6 cellular contexts compared by ENCODE assay signal in genomic region chr20:56411287-56411686, GRCh38. TPM values are rescaled to one million over a fixed set of nuclear protein-coding genes. Genes with fewer than 3 reads are reported as not detected.
A peak's percentile ranks its signal among the peaks of the same experiment; 100 is the strongest.
DNase-seq lines count a peak whose midpoint lies in the region; ATAC-seq, FAIRE-seq and TF ChIP-seq lines count a peak whose summit lies in the region.
"Not testable (repeated sequence)": the region's sequence is repeated elsewhere in the genome, so short reads cannot be mapped to it uniquely, and the experiment has no call there.

No MANE protein-coding gene starts in this region.

- TF ChIP-seq EP300 in GM12878 (IDR thresholded peaks at IDR 0.05; ENCODE audit: borderline replicate concordance in 1 of 2, control insufficient read depth in 1 of 2, low read depth in 2 of 2, low read length in 2 of 2) = not testable (repeated sequence)

- H3K9me3 ChIP-seq in HEK293 (ENCODE audit: control insufficient read depth, insufficient read depth, low read depth, low read length); GM12878 (replicated peaks; ENCODE audit: control insufficient read depth, insufficient read depth, low read length); right atrium auricular region; thymus (ENCODE audit: control insufficient read depth): not testable (repeated sequence)

- not testable (repeated sequence) for DNase-seq in activated CD8-positive, alpha-beta T cell treated with anti-CD3 and anti-CD28 coated beads for 36 hours; GM12878 (ENCODE audit: low read depth, low spot score); right atrium auricular region (ENCODE audit: low spot score); natural killer cell treated with Interleukin-12 subunit alpha and Interleukin-12 subunit beta and Interleukin-15 and Interleukin-18, amount 100 ng/mL, for 72 hours (ENCODE audit: low spot score)

- RAD21 ChIA-PET in GM12878 (lab: Charles Lee; ENCODE audit: unreplicated experiment) = interaction anchor here (0.6 to 1.7 kb wide), 4 partner anchors 16 to 55 kb away, joined by 3 to 8 read pairs (median 6); partner anchors contain the start of genes AURKA and CSTF1

- FAIRE-seq in GM12878 (lab: Jason Lieb, UNC) = not testable (repeated sequence)

- intact Hi-C loops in activated CD8-positive, alpha-beta T cell treated with anti-CD3 and anti-CD28 coated beads for 36 hours (cut with micrococcal nuclease) = loop anchor here (5.0 kb wide), 1 partner anchor 56 kb away; the partner anchor contains the start of gene RTF2
- intact Hi-C loops in GM12878 (cut with micrococcal nuclease; ENCODE audit: unreplicated experiment) = not testable (repeated sequence)

- H3K27me3 ChIP-seq in GM12878 (replicated peaks in 1 of 2; ENCODE audit: control insufficient read depth in 2 of 2, insufficient read depth in 2 of 2, low read length in 1 of 2); right atrium auricular region; thymus (ENCODE audit: control insufficient read depth, insufficient read depth): not testable (repeated sequence)

- H3K4me3 ChIP-seq in HEK293 (ENCODE audit: low read depth, low read length); GM12878; right atrium auricular region; thymus (ENCODE audit: low read length): not testable (repeated sequence)

- CTCF ChIA-PET in HEK293 (lab: Yijun Ruan, JAX) = interaction anchor here (0.7 to 1.3 kb wide), 2 partner anchors 11 to 666 kb away, joined by 4 to 6 read pairs; no protein-coding TSS in a partner anchor
- CTCF ChIA-PET in activated CD8-positive, alpha-beta T cell treated with anti-CD3 and anti-CD28 coated beads for 36 hours (lab: Charles Lee) = interaction anchor here (0.9 to 3.3 kb wide), 10 partner anchors 8 to 69 kb away, joined by 3 to 17 read pairs (median 4); partner anchors contain the start of genes AURKA and CSTF1
- CTCF ChIA-PET in GM12878 (lab: Yijun Ruan, JAX) = interaction anchor here (0.9 to 1.8 kb wide), 2 partner anchors 14 to 17 kb away, joined by 3 to 13 read pairs; no protein-coding TSS in a partner anchor

- H3K4me1 Mint-ChIP-seq in activated CD8-positive, alpha-beta T cell treated with anti-CD3 and anti-CD28 coated beads for 36 hours (ENCODE audit: low read depth) = peaks cover 41% of the 10 kb centered on the region
- H3K4me1 Mint-ChIP-seq in natural killer cell treated with Interleukin-12 subunit alpha and Interleukin-12 subunit beta and Interleukin-15 and Interleukin-18, amount 100 ng/mL, for 72 hours (ENCODE audit: low read depth in 2 of 2) = peaks cover 38 to 44% of the 10 kb centered on the region in 2 donors

- TF ChIP-seq RAD21 in GM12878 (IDR thresholded peaks at IDR 0.05; ENCODE audit: insufficient read depth, low read depth, low read length) = not testable (repeated sequence)

- H3K27ac ChIP-seq in HEK293 (ENCODE audit: extremely low read depth, low read depth, low read length); GM12878 (ENCODE audit: control insufficient read depth, insufficient read depth): not testable (repeated sequence)
- H3K27ac ChIP-seq in right atrium auricular region = peak overlapping the region; percentile 43 to 51
- peak overlapping the region; percentile 87 for H3K27ac ChIP-seq in thymus (ENCODE audit: low read depth)

- H3K4me2 ChIP-seq in GM12878 (ENCODE audit: control insufficient read depth, insufficient read depth) = peak overlapping the region; percentile 69; the same call in 1 of the 2 replicates

- H3K79me2 ChIP-seq in GM12878 (ENCODE audit: control insufficient read depth, insufficient read depth, low read length) = not testable (repeated sequence)

- H3K27me3 Mint-ChIP-seq in activated CD8-positive, alpha-beta T cell treated with anti-CD3 and anti-CD28 coated beads for 36 hours; natural killer cell treated with Interleukin-12 subunit alpha and Interleukin-12 subunit beta and Interleukin-15 and Interleukin-18, amount 100 ng/mL, for 72 hours: not testable (repeated sequence)

- SMC1A ChIA-PET in GM12878 (lab: Charles Lee; ENCODE audit: uncharacterized antibody, unreplicated experiment) = interaction anchor here (0.6 to 1.3 kb wide), 6 partner anchors 10 to 52 kb away, joined by 3 to 6 read pairs (median 4); no protein-coding TSS in a partner anchor

- not testable (repeated sequence) for ATAC-seq in activated CD8-positive, alpha-beta T cell treated with anti-CD3 and anti-CD28 coated beads for 36 hours; GM12878; natural killer cell treated with Interleukin-12 subunit alpha and Interleukin-12 subunit beta and Interleukin-15 and Interleukin-18, amount 100 ng/mL, for 72 hours

- not testable (repeated sequence) for H4K20me1 ChIP-seq in GM12878 (ENCODE audit: control insufficient read depth, insufficient read depth)

- 100% methylated on average over 7 of the region's 7 CpGs for WGBS in GM12878 (ENCODE audit: insufficient coverage, insufficient replicate concordance, low lambda C conversion rate, missing lambda C conversion rate)
- 96% methylated on average over 7 of the region's 7 CpGs for WGBS in thymus

- H3K4me3 Mint-ChIP-seq in activated CD8-positive, alpha-beta T cell treated with anti-CD3 and anti-CD28 coated beads for 36 hours = peak overlapping the region; percentile 74
- peak overlapping the region; percentile 92 for H3K4me3 Mint-ChIP-seq in natural killer cell treated with Interleukin-12 subunit alpha and Interleukin-12 subunit beta and Interleukin-15 and Interleukin-18, amount 100 ng/mL, for 72 hours

- H2AFZ ChIP-seq in GM12878 (ENCODE audit: control insufficient read depth, low read depth, low read length) = not testable (repeated sequence)

- not testable (repeated sequence) for TF ChIP-seq CTCF in HEK293 (tag by site-specific recombination; IDR thresholded peaks at IDR 0.05); activated CD8-positive, alpha-beta T cell treated with anti-CD3 and anti-CD28 coated beads for 36 hours (IDR thresholded peaks at IDR 0.05); GM12878 (IDR thresholded peaks at IDR 0.05 in 2 of 3, conservative IDR thresholded peaks at IDR 0.05 in 1 of 3; ENCODE audit: control insufficient read depth in 2 of 3, extremely low read depth in 1 of 3, insufficient read depth in 1 of 3, low read depth in 3 of 3, low read length in 3 of 3); right atrium auricular region (IDR thresholded peaks at IDR 0.05)

- peaks cover 17 to 49% of the 10 kb centered on the region in 2 experiments for H3K36me3 ChIP-seq in HEK293 (ENCODE audit: control insufficient read depth in 2 of 2, insufficient read depth in 1 of 2, low read length in 2 of 2)
- peaks cover under 1 to 11% of the 10 kb centered on the region in 2 experiments; a peak in 2 of 4 replicates for H3K36me3 ChIP-seq in GM12878 (ENCODE audit: control insufficient read depth in 2 of 2, insufficient read depth in 2 of 2, low read length in 1 of 2)
- peaks cover 13% of the 10 kb centered on the region for H3K36me3 ChIP-seq in right atrium auricular region
- H3K36me3 ChIP-seq in thymus (ENCODE audit: control insufficient read depth, insufficient read depth) = peaks cover 19% of the 10 kb centered on the region

- not testable (repeated sequence) for H3K4me1 ChIP-seq in HEK293 (ENCODE audit: control insufficient read depth, insufficient read depth, low read length); GM12878 (ENCODE audit: control insufficient read depth, insufficient read depth, low read length); thymus (ENCODE audit: control insufficient read depth, insufficient read depth, low read length)
- H3K4me1 ChIP-seq in right atrium auricular region = peaks cover 0 to 22% of the 10 kb centered on the region in 2 donors

- peak overlapping the region; percentile 95 for H3K27ac Mint-ChIP-seq in activated CD8-positive, alpha-beta T cell treated with anti-CD3 and anti-CD28 coated beads for 36 hours
- peak overlapping the region; percentile 91 to 93 for H3K27ac Mint-ChIP-seq in natural killer cell treated with Interleukin-12 subunit alpha and Interleukin-12 subunit beta and Interleukin-15 and Interleukin-18, amount 100 ng/mL, for 72 hours

- in situ Hi-C loops in GM12878 (cut with MboI) = not testable (repeated sequence)

- not testable (repeated sequence) for H3K9ac ChIP-seq in GM12878 (ENCODE audit: control insufficient read depth, insufficient read depth, low read length)

- not testable (repeated sequence) for BruUV-seq in GM12878 (replicated peaks; lab: Mats Ljungman, UMichigan)

- not testable (repeated sequence) for TF ChIP-seq POLR2A in GM12878 (IDR thresholded peaks at IDR 0.05; ENCODE audit: low read depth, low read length)

- POLR2A ChIA-PET in HEK293 (lab: Yijun Ruan, JAX); GM12878 (lab: Charles Lee): not testable (repeated sequence)
- POLR2A ChIA-PET in activated CD8-positive, alpha-beta T cell treated with anti-CD3 and anti-CD28 coated beads for 36 hours (lab: Charles Lee) = interaction anchor here (1.5 to 2.7 kb wide), 6 partner anchors 9 to 31 kb away, joined by 3 to 16 read pairs (median 6); partner anchors contain the start of genes AURKA and CSTF1

- peaks cover 45% of the 10 kb centered on the region for H3K36me3 Mint-ChIP-seq in activated CD8-positive, alpha-beta T cell treated with anti-CD3 and anti-CD28 coated beads for 36 hours (ENCODE audit: low read depth)
- peaks cover 18% of the 10 kb centered on the region for H3K36me3 Mint-ChIP-seq in natural killer cell treated with Interleukin-12 subunit alpha and Interleukin-12 subunit beta and Interleukin-15 and Interleukin-18, amount 100 ng/mL, for 72 hours

- H3K9me3 Mint-ChIP-seq in activated CD8-positive, alpha-beta T cell treated with anti-CD3 and anti-CD28 coated beads for 36 hours; natural killer cell treated with Interleukin-12 subunit alpha and Interleukin-12 subunit beta and Interleukin-15 and Interleukin-18, amount 100 ng/mL, for 72 hours: not testable (repeated sequence)

RNA-seq across cellular contexts. Expression of gene CASS4, which starts 0.8 kb away (rescaled TPM):
- 1 to 10 TPM; 3.5 to 3.7 TPM for total RNA-seq in activated CD8-positive, alpha-beta T cell treated with anti-CD3 and anti-CD28 coated beads for 36 hours
- total RNA-seq in GM12878 (2013; cell fraction: nucleolus; rRNA removed) = 0.47 TPM in 1 of 2 replicates, not detected in the other
- total RNA-seq in GM12878 (2014; rRNA removed) (0.06 and 0.11 TPM in 2 replicates), GM12878 (2014; rRNA removed; fragmentation: Illumina TruSeq; extraction: Trizol) (0.09 and 0.14 TPM in 2 replicates), GM12878 (2021) (0.19 and 0.21 TPM in 2 replicates), right atrium auricular region (1 to 10 TPM; 2.0 to 2.4 TPM)
- 0.14 TPM for polyA plus RNA-seq in GM12878 (2011; ENCODE audit: low read depth)
- polyA plus RNA-seq in GM12878 (2011; rRNA removed) (0.10 and 0.11 TPM in 2 replicates), GM12878 (2014; fragmentation: Illumina TruSeq; extraction: Trizol) (0.13 and 0.21 TPM in 2 replicates), GM12878 (2014; fragmentation: Nextera tagmentation; extraction: Ambion mirVana) (under 1 TPM; 0.04 to 0.11 TPM), GM12878 (2014; rRNA removed) (0.04 and 0.24 TPM in 2 replicates), GM12878 (2016; fragmentation: Nextera tagmentation; extraction: Ambion mirVana) (under 1 TPM in 1 of 2 experiments, not detected in 1; 0.05 TPM), thymus (3.7 TPM)
- polyA plus RNA-seq in GM12878 (2011; cell fraction: cytosol; rRNA removed) = 0.01 and 0.03 TPM in 2 replicates
- 0.09 and 0.15 TPM in 2 replicates for polyA plus RNA-seq in GM12878 (2011; cell fraction: nucleus; rRNA removed)
- 0.13 and 0.22 TPM in 2 replicates for polyA plus RNA-seq in GM12878 (2012)
- polyA minus RNA-seq in GM12878 (2011; rRNA and poly(A)+ RNA removed) = 0.10 and 0.15 TPM in 2 replicates
- polyA minus RNA-seq in GM12878 (2011; cell fraction: cytosol; rRNA and poly(A)+ RNA removed) = not detected in 2 replicates
- polyA minus RNA-seq in GM12878 (2011; cell fraction: nucleus; rRNA and poly(A)+ RNA removed) = 0.10 and 0.12 TPM in 2 replicates
- total RNA-seq in natural killer cell treated with Interleukin-12 subunit alpha and Interleukin-12 subunit beta and Interleukin-15 and Interleukin-18, amount 100 ng/mL, for 72 hours = 1 to 10 TPM; 1.3 to 4.1 TPM

RNA-seq across cellular contexts. Expression of gene CSTF1, which starts 18.8 kb away (rescaled TPM):
- total RNA-seq in activated CD8-positive, alpha-beta T cell treated with anti-CD3 and anti-CD28 coated beads for 36 hours = 10 to 100 TPM; 63.4 to 66.2 TPM
- 45.6 and 47.2 TPM in 2 replicates for total RNA-seq in GM12878 (2013; cell fraction: nucleolus; rRNA removed)
- total RNA-seq in GM12878 (2014; rRNA removed) = 41.9 and 42.7 TPM in 2 replicates
- 42.5 and 45.8 TPM in 2 replicates for total RNA-seq in GM12878 (2014; rRNA removed; fragmentation: Illumina TruSeq; extraction: Trizol)
- 39.7 and 41.8 TPM in 2 replicates for total RNA-seq in GM12878 (2021)
- polyA plus RNA-seq in GM12878 (2011; ENCODE audit: low read depth) = 23.0 TPM
- polyA plus RNA-seq in GM12878 (2011; rRNA removed) = 81.4 and 89.1 TPM in 2 replicates
- 71.6 and 81.5 TPM in 2 replicates for polyA plus RNA-seq in GM12878 (2011; cell fraction: cytosol; rRNA removed)
- 60.9 and 66.0 TPM in 2 replicates for polyA plus RNA-seq in GM12878 (2011; cell fraction: nucleus; rRNA removed)
- polyA plus RNA-seq in GM12878 (2012) = 31.3 and 34.4 TPM in 2 replicates
- 56.2 and 57.8 TPM in 2 replicates for polyA plus RNA-seq in GM12878 (2014; fragmentation: Illumina TruSeq; extraction: Trizol)
- polyA plus RNA-seq in GM12878 (2014; fragmentation: Nextera tagmentation; extraction: Ambion mirVana) = 10 to 100 TPM; 63.3 to 66.0 TPM
- 44.9 and 47.2 TPM in 2 replicates for polyA plus RNA-seq in GM12878 (2014; rRNA removed)
- polyA plus RNA-seq in GM12878 (2016; fragmentation: Nextera tagmentation; extraction: Ambion mirVana) = 10 to 100 TPM; 43.3 to 54.5 TPM
- 115 and 172 TPM in 2 replicates for polyA minus RNA-seq in GM12878 (2011; rRNA and poly(A)+ RNA removed)
- 28.7 and 32.7 TPM in 2 replicates for polyA minus RNA-seq in GM12878 (2011; cell fraction: cytosol; rRNA and poly(A)+ RNA removed)
- polyA minus RNA-seq in GM12878 (2011; cell fraction: nucleus; rRNA and poly(A)+ RNA removed) = 30.7 and 45.1 TPM in 2 replicates
- total RNA-seq in right atrium auricular region = 10 to 100 TPM; 16.4 to 22.8 TPM
- 10 to 100 TPM; 39.6 to 40.1 TPM for total RNA-seq in natural killer cell treated with Interleukin-12 subunit alpha and Interleukin-12 subunit beta and Interleukin-15 and Interleukin-18, amount 100 ng/mL, for 72 hours
- 16.0 TPM for polyA plus RNA-seq in thymus

RNA-seq across cellular contexts. Expression of gene AURKA, which starts 19.3 kb away (rescaled TPM):
- total RNA-seq in activated CD8-positive, alpha-beta T cell treated with anti-CD3 and anti-CD28 coated beads for 36 hours = 100 to 1,000 TPM in 1 of 2 experiments, 10 to 100 TPM in 1; 97.5 to 100 TPM
- 18.8 and 19.4 TPM in 2 replicates for total RNA-seq in GM12878 (2013; cell fraction: nucleolus; rRNA removed)
- 57.3 and 63.1 TPM in 2 replicates for total RNA-seq in GM12878 (2014; rRNA removed)
- 67.9 and 71.6 TPM in 2 replicates for total RNA-seq in GM12878 (2014; rRNA removed; fragmentation: Illumina TruSeq; extraction: Trizol)
- 59.4 and 61.2 TPM in 2 replicates for total RNA-seq in GM12878 (2021)
- 20.0 TPM for polyA plus RNA-seq in GM12878 (2011; ENCODE audit: low read depth)
- polyA plus RNA-seq in GM12878 (2011; rRNA removed) = 87.6 and 108 TPM in 2 replicates
- 66.6 and 74.8 TPM in 2 replicates for polyA plus RNA-seq in GM12878 (2011; cell fraction: cytosol; rRNA removed)
- 37.8 and 38.0 TPM in 2 replicates for polyA plus RNA-seq in GM12878 (2011; cell fraction: nucleus; rRNA removed)
- 19.8 and 28.8 TPM in 2 replicates for polyA plus RNA-seq in GM12878 (2012)
- 98.7 and 113 TPM in 2 replicates for polyA plus RNA-seq in GM12878 (2014; fragmentation: Illumina TruSeq; extraction: Trizol)
- 10 to 100 TPM; 70.9 to 75.2 TPM for polyA plus RNA-seq in GM12878 (2014; fragmentation: Nextera tagmentation; extraction: Ambion mirVana)
- polyA plus RNA-seq in GM12878 (2014; rRNA removed) = 58.3 and 60.8 TPM in 2 replicates
- polyA plus RNA-seq in GM12878 (2016; fragmentation: Nextera tagmentation; extraction: Ambion mirVana) = 100 to 1,000 TPM; 120 to 122 TPM
- 55.3 and 61.1 TPM in 2 replicates for polyA minus RNA-seq in GM12878 (2011; rRNA and poly(A)+ RNA removed)
- polyA minus RNA-seq in GM12878 (2011; cell fraction: cytosol; rRNA and poly(A)+ RNA removed) = 31.7 and 35.6 TPM in 2 replicates
- polyA minus RNA-seq in GM12878 (2011; cell fraction: nucleus; rRNA and poly(A)+ RNA removed) = 11.7 and 18.3 TPM in 2 replicates
- 1 to 10 TPM; 2.0 to 7.6 TPM for total RNA-seq in right atrium auricular region
- 10 to 100 TPM; 45.1 to 80.8 TPM for total RNA-seq in natural killer cell treated with Interleukin-12 subunit alpha and Interleukin-12 subunit beta and Interleukin-15 and Interleukin-18, amount 100 ng/mL, for 72 hours
- 4.1 TPM for polyA plus RNA-seq in thymus

RNA-seq across cellular contexts. Expression of gene FAM210B, which starts 52.5 kb away (rescaled TPM):
- 1 to 10 TPM; 3.7 to 4.5 TPM for total RNA-seq in activated CD8-positive, alpha-beta T cell treated with anti-CD3 and anti-CD28 coated beads for 36 hours
- total RNA-seq in GM12878 (2013; cell fraction: nucleolus; rRNA removed) = 1.3 and 1.7 TPM in 2 replicates
- total RNA-seq in GM12878 (2014; rRNA removed) (0.56 and 1.1 TPM in 2 replicates), GM12878 (2014; rRNA removed; fragmentation: Illumina TruSeq; extraction: Trizol) (0.51 and 0.94 TPM in 2 replicates), GM12878 (2021) (0.51 and 0.58 TPM in 2 replicates), right atrium auricular region (10 to 100 TPM; 26.3 to 29.9 TPM)
- polyA plus RNA-seq in GM12878 (2011; ENCODE audit: low read depth) = 0.71 TPM
- polyA plus RNA-seq in GM12878 (2011; rRNA removed) (1.4 and 1.8 TPM in 2 replicates), GM12878 (2014; fragmentation: Illumina TruSeq; extraction: Trizol) (0.79 and 0.97 TPM in 2 replicates), GM12878 (2014; fragmentation: Nextera tagmentation; extraction: Ambion mirVana) (under 1 TPM; 0.13 to 0.38 TPM), GM12878 (2014; rRNA removed) (0.46 and 0.53 TPM in 2 replicates), GM12878 (2016; fragmentation: Nextera tagmentation; extraction: Ambion mirVana) (1 to 10 TPM; 1.3 TPM), thymus (39.2 TPM)
- polyA plus RNA-seq in GM12878 (2011; cell fraction: cytosol; rRNA removed) = 0.94 and 1.1 TPM in 2 replicates
- polyA plus RNA-seq in GM12878 (2011; cell fraction: nucleus; rRNA removed) = 0.16 and 0.79 TPM in 2 replicates
- 1.3 and 1.4 TPM in 2 replicates for polyA plus RNA-seq in GM12878 (2012)
- polyA minus RNA-seq in GM12878 (2011; rRNA and poly(A)+ RNA removed) = 0.36 and 1.0 TPM in 2 replicates
- polyA minus RNA-seq in GM12878 (2011; cell fraction: cytosol; rRNA and poly(A)+ RNA removed) = 0.40 and 0.94 TPM in 2 replicates
- polyA minus RNA-seq in GM12878 (2011; cell fraction: nucleus; rRNA and poly(A)+ RNA removed) = 0.12 and 1.1 TPM in 2 replicates
- total RNA-seq in natural killer cell treated with Interleukin-12 subunit alpha and Interleukin-12 subunit beta and Interleukin-15 and Interleukin-18, amount 100 ng/mL, for 72 hours = 1 to 10 TPM; 1.8 to 3.0 TPM

RNA-seq across cellular contexts. Expression of gene RTF2, which starts 57.1 kb away (rescaled TPM):
- total RNA-seq in activated CD8-positive, alpha-beta T cell treated with anti-CD3 and anti-CD28 coated beads for 36 hours = 10 to 100 TPM; 72.0 to 76.7 TPM
- total RNA-seq in GM12878 (2013; cell fraction: nucleolus; rRNA removed) = 34.7 and 35.4 TPM in 2 replicates
- total RNA-seq in GM12878 (2014; rRNA removed) (71.2 and 73.9 TPM in 2 replicates), GM12878 (2014; rRNA removed; fragmentation: Illumina TruSeq; extraction: Trizol) (65.1 and 66.2 TPM in 2 replicates), GM12878 (2021) (77.0 and 77.7 TPM in 2 replicates), right atrium auricular region (10 to 100 TPM; 48.6 to 49.4 TPM)
- 28.1 TPM for polyA plus RNA-seq in GM12878 (2011; ENCODE audit: low read depth)
- polyA plus RNA-seq in GM12878 (2011; rRNA removed) (86.5 and 100 TPM in 2 replicates), GM12878 (2014; fragmentation: Illumina TruSeq; extraction: Trizol) (61.5 and 79.2 TPM in 2 replicates), GM12878 (2014; fragmentation: Nextera tagmentation; extraction: Ambion mirVana) (100 to 1,000 TPM in 1 of 2 experiments, 10 to 100 TPM in 1; 99.3 to 133 TPM), GM12878 (2014; rRNA removed) (69.1 and 71.4 TPM in 2 replicates), GM12878 (2016; fragmentation: Nextera tagmentation; extraction: Ambion mirVana) (100 to 1,000 TPM; 124 TPM), thymus (91.6 TPM)
- polyA plus RNA-seq in GM12878 (2011; cell fraction: cytosol; rRNA removed) = 73.8 and 90.9 TPM in 2 replicates
- 56.3 and 61.4 TPM in 2 replicates for polyA plus RNA-seq in GM12878 (2011; cell fraction: nucleus; rRNA removed)
- polyA plus RNA-seq in GM12878 (2012) = 59.7 and 63.6 TPM in 2 replicates
- 37.5 and 54.1 TPM in 2 replicates for polyA minus RNA-seq in GM12878 (2011; rRNA and poly(A)+ RNA removed)
- polyA minus RNA-seq in GM12878 (2011; cell fraction: cytosol; rRNA and poly(A)+ RNA removed) = 10.6 and 19.2 TPM in 2 replicates
- polyA minus RNA-seq in GM12878 (2011; cell fraction: nucleus; rRNA and poly(A)+ RNA removed) = 14.1 and 19.7 TPM in 2 replicates
- total RNA-seq in natural killer cell treated with Interleukin-12 subunit alpha and Interleukin-12 subunit beta and Interleukin-15 and Interleukin-18, amount 100 ng/mL, for 72 hours = 10 to 100 TPM; 78.5 to 92.2 TPM
